34 cellular contexts compared by ENCODE assay signal in genomic region chr20:9476637-9477036, GRCh38. TPM values are rescaled to one million over a fixed set of nuclear protein-coding genes. Genes with fewer than 3 reads are reported as not detected.
"Had no signal": no experiment of that assay in that cellular context is flagged by ENCODE, and none has a peak within 500 bp of the region (broad histone marks: within the 10 kb centered on the region; RNA-seq: fewer than 3 reads in every experiment).

No MANE protein-coding gene starts in this region.

- H3K4me1 ChIP-seq: adrenal gland had no signal

- ATAC-seq: activated CD8-positive, alpha-beta T cell treated with anti-CD3 and anti-CD28 coated beads for 36 hours; activated naive CD4-positive, alpha-beta T cell treated with anti-CD3 and anti-CD28 coated beads, Interleukin-2, amount 50 U/mL, for 72 hours; activated T-cell treated with anti-CD3 and anti-CD28 coated beads, Interleukin-2, amount 50 U/mL, for 4 hours; activated T-cell treated with anti-CD3 and anti-CD28 coated beads, Interleukin-2, amount 50 U/mL, for 72 hours; activated T-helper 17 cell treated with anti-CD3 and anti-CD28 coated beads, Interleukin-2, amount 50 U/mL, for 72 hours had no signal

- H3K9me3 ChIP-seq: adrenal gland had no signal

- H3K27me3 ChIP-seq: adrenal gland, cardiac muscle cell had no signal

- DNase-seq: activated B cell treated with CpG ODN at 0.5 μM for 24 hours; activated CD4-positive, alpha-beta memory T cell treated with anti-CD3 and anti-CD28 coated beads for 36 hours; activated CD4-positive, alpha-beta T cell treated with anti-CD3 and anti-CD28 coated beads for 4 hours; activated CD4-positive, alpha-beta T cell treated with anti-CD3 and anti-CD28 coated beads, Interleukin-2, amount 10 ng/mL, durations not matched to agents 24 days and 14 days; activated CD4-positive, alpha-beta T cell treated with anti-CD3 and anti-CD28 coated beads, Interleukin-2, amount 50 U/mL, for 1 hour; activated CD4-positive, alpha-beta T cell treated with anti-CD3 and anti-CD28 coated beads, Interleukin-2, amount 50 U/mL, for 4 hours; activated CD4-positive, CD25-positive, alpha-beta regulatory T cell treated with anti-CD3 and anti-CD28 coated beads, Interleukin-2, amount 50 U/mL, for 72 hours; activated CD8-positive, alpha-beta memory T cell treated with anti-CD3 and anti-CD28 coated beads, Interleukin-2, amount 50 U/mL, for 4 hours; activated CD8-positive, alpha-beta T cell treated with anti-CD3 and anti-CD28 coated beads for 36 hours; activated effector memory CD4-positive, alpha-beta T cell treated with anti-CD3 and anti-CD28 coated beads, Interleukin-2, amount 50 U/mL, for 16 hours; activated gamma-delta T cell treated with Interleukin-2 at 50 U/mL for 16 hours; activated naive CD4-positive, alpha-beta T cell; activated naive CD4-positive, alpha-beta T cell treated with anti-CD3 and anti-CD28 coated beads for 36 hours; activated naive CD4-positive, alpha-beta T cell treated with anti-CD3 and anti-CD28 coated beads, Interleukin-2, amount 50 U/mL, for 16 hours; activated naive CD8-positive, alpha-beta T cell treated with anti-CD3 and anti-CD28 coated beads for 36 hours; activated T-cell treated with anti-CD3 and anti-CD28 coated beads for 4 hours; activated T-cell treated with anti-CD3 and anti-CD28 coated beads, Interleukin-2, amount 50 U/mL, for 1 hour; activated T-cell treated with anti-CD3 and anti-CD28 coated beads, Interleukin-2, amount 50 U/mL, for 4 hours; activated T-cell treated with anti-CD3 and anti-CD28 coated beads, Interleukin-2, amount 50 U/mL, for 72 hours; adrenal gland; amniotic stem cell; aorta; central memory CD4-positive, alpha-beta T cell; T-helper 1 cell; T-helper 2 cell; T-helper 9 cell had no signal

- H3K4me3 ChIP-seq: adrenal gland, cardiac muscle cell had no signal

- FAIRE-seq: bronchial epithelial cell, TTC549 had no signal

- H3K27ac ChIP-seq: adrenal gland, cardiac muscle cell, VCaP had no signal

- H3K36me3 ChIP-seq: adrenal gland, cardiac muscle cell had no signal

RNA-seq across cellular contexts. Expression of gene LAMP5, which starts 37.8 kb away (rescaled TPM):
- total RNA-seq: activated CD4-positive, alpha-beta memory T cell treated with anti-CD3 and anti-CD28 coated beads for 36 hours; activated CD4-positive, alpha-beta T cell treated with anti-CD3 and anti-CD28 coated beads, Interleukin-2, amount 10 ng/mL, durations not matched to agents 24 days and 14 days; activated CD8-positive, alpha-beta memory T cell treated with anti-CD3 and anti-CD28 coated beads for 36 hours; activated CD8-positive, alpha-beta T cell treated with anti-CD3 and anti-CD28 coated beads for 36 hours; activated naive CD4-positive, alpha-beta T cell treated with anti-CD3 and anti-CD28 coated beads for 36 hours; activated naive CD4-positive, alpha-beta T cell treated with anti-CD3 and anti-CD28 coated beads, Interleukin-2, amount 50 U/mL, for 72 hours; activated naive CD8-positive, alpha-beta T cell treated with anti-CD3 and anti-CD28 coated beads for 36 hours; activated T-cell treated with anti-CD3 and anti-CD28 coated beads, Interleukin-2, amount 50 U/mL, for 4 hours; activated T-cell treated with anti-CD3 and anti-CD28 coated beads, Interleukin-2, amount 50 U/mL, for 72 hours; activated T-helper 1 cell treated with anti-CD3 and anti-CD28 coated beads, Interleukin-12 subunit alpha, Interleukin-12 subunit beta, Interleukin-2, Interleukin-4 antibody, amounts not matched to agents 30 ng/mL and 10 ng/mL and 1 ng/mL, durations not matched to agents 14 hours and 24 hours and 36 hours; activated T-helper 17 cell treated with anti-CD3 and anti-CD28 coated beads, Interleukin-2, amount 50 U/mL, for 72 hours; bronchial epithelial cell had no signal
